ENCODE assay signal across 9 cellular contexts in the genomic region with DNA sequence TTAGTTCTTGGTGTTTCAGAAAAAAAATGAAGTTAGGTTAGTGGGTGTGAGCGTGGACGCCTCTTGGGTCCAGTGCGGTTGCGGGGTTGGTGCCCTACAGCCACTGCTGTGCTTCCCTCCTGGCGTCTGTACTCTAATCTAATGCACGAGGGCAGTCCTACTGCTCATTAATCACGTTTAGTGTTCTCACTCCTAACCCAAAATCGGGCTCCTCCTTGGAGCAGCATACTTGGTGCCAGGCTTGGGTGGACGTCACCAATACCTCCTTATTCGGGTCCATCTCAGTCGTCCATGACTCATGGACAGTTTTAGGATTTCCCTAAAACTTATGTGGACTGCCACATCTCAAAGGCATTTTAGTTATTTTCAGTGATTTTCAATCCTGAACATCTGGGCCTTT. TPM values are rescaled to one million over a fixed set of nuclear protein-coding genes. Genes with fewer than 3 reads are reported as not detected.
DNase-seq lines count a peak whose midpoint lies in the region; ATAC-seq and TF ChIP-seq lines count a peak whose summit lies in the region.
"Had no signal": no experiment of that assay in that cellular context is flagged by ENCODE, and none has a peak within 500 bp of the region (broad histone marks: within the 10 kb centered on the region; RNA-seq: fewer than 3 reads in every experiment).

No MANE protein-coding gene starts in this region.

- no peak for TF ChIP-seq EP300 in transverse colon (IDR thresholded peaks at IDR 0.05; ENCODE audit: low read depth)

- 93 to 98% methylated on average over 11 of the region's 11 CpGs for WGBS in mesodermal cell (ENCODE audit: insufficient coverage in 2 of 2), 2 experiments
- WGBS in transverse colon (ENCODE audit: low coverage in 1 of 2), 2 donors: 87 to 88% methylated on average over 7 to 11 of the region's 11 CpGs

- no peak for TF ChIP-seq CTCF in chondrocyte (IDR thresholded peaks at IDR 0.05)
- no peak for TF ChIP-seq CTCF in transverse colon (IDR thresholded peaks at IDR 0.05)

- no peaks in the 10 kb centered on the region for H3K27me3 Mint-ChIP-seq in chondrocyte (ENCODE audit: low read depth)
- peaks cover 2% of the 10 kb centered on the region for H3K27me3 Mint-ChIP-seq in activated naive CD8-positive, alpha-beta T cell treated with anti-CD3 and anti-CD28 coated beads, Interleukin-2, amount 50 U/mL, for 24 hours

- H3K9me3 ChIP-seq in mesodermal cell (ENCODE audit: control insufficient read depth, low read length): no peaks in the 10 kb centered on the region
- H3K9me3 ChIP-seq in transverse colon: no peaks in the 10 kb centered on the region

- in situ Hi-C loops in transverse colon (cut with MboI; ENCODE audit: low pct_ligation_motif_present in 1 of 4, low pct_unique_long_range_greater_than_20kb in 1 of 4, low sequenced_read_pairs in 3 of 4): no loop called here

- H3K4me3 Mint-ChIP-seq in chondrocyte (ENCODE audit: unreplicated experiment): peak overlapping the region; percentile 59
- H3K4me3 Mint-ChIP-seq in activated naive CD8-positive, alpha-beta T cell treated with anti-CD3 and anti-CD28 coated beads, Interleukin-2, amount 50 U/mL, for 24 hours: no peak overlapping the region

- TF ChIP-seq POLR2A in transverse colon (IDR thresholded peaks at IDR 0.05): no peak

- H3K4me3 ChIP-seq in mesodermal cell (ENCODE audit: extremely low read depth, insufficient read depth, low read length, poor library complexity, severe bottlenecking): no peak overlapping the region
- H3K4me3 ChIP-seq in transverse colon: no peak overlapping the region

- intact Hi-C loops in transverse colon (cut with DNase I; ENCODE audit: low total_unique reads): no loop called here

- H3K4me1 ChIP-seq in mesodermal cell (ENCODE audit: control insufficient read depth, insufficient read depth, low read length, poor library complexity, severe bottlenecking): peaks cover 79% of the 10 kb centered on the region
- peaks cover 11 to 80% (median 54%) of the 10 kb centered on the region in 4 donors for H3K4me1 ChIP-seq in transverse colon

- peak overlapping the region; percentile 97 for H3K27ac Mint-ChIP-seq in chondrocyte (ENCODE audit: unreplicated experiment)
- H3K27ac Mint-ChIP-seq in activated naive CD8-positive, alpha-beta T cell treated with anti-CD3 and anti-CD28 coated beads, Interleukin-2, amount 50 U/mL, for 24 hours: no peak overlapping the region

- no peaks in the 10 kb centered on the region for H3K9me3 Mint-ChIP-seq in chondrocyte (ENCODE audit: low read depth)
- H3K9me3 Mint-ChIP-seq in activated naive CD8-positive, alpha-beta T cell treated with anti-CD3 and anti-CD28 coated beads, Interleukin-2, amount 50 U/mL, for 24 hours: no peaks in the 10 kb centered on the region

- no peaks in the 10 kb centered on the region for H3K36me3 Mint-ChIP-seq in chondrocyte (ENCODE audit: low read depth)
- H3K36me3 Mint-ChIP-seq in activated naive CD8-positive, alpha-beta T cell treated with anti-CD3 and anti-CD28 coated beads, Interleukin-2, amount 50 U/mL, for 24 hours (ENCODE audit: low read depth): no peaks in the 10 kb centered on the region

- no peaks in the 10 kb centered on the region for H3K27me3 ChIP-seq in transverse colon

- DNase-seq in LHCN-M2 (ENCODE audit: low read depth) (peak; percentile 58), chondrocyte (ENCODE audit: low spot score) (no peak), transverse colon (no peak), NCI-H1694 treated with DMSO at 0.1 percent for 48 hours (lab: John Stamatoyannopoulos, UW) (no peak)
- no peak for DNase-seq in activated naive CD8-positive, alpha-beta T cell treated with anti-CD3 and anti-CD28 coated beads, Interleukin-2, amount 50 U/mL, for 24 hours
- DNase-seq in effector CD4-positive, alpha-beta T cell: no peak
- DNase-seq: DMS79, T-helper 2 cell had no signal

- H3K4me1 Mint-ChIP-seq in chondrocyte (ENCODE audit: low read depth): peaks cover 96% of the 10 kb centered on the region
- H3K4me1 Mint-ChIP-seq in activated naive CD8-positive, alpha-beta T cell treated with anti-CD3 and anti-CD28 coated beads, Interleukin-2, amount 50 U/mL, for 24 hours: no peaks in the 10 kb centered on the region

- H3K27ac ChIP-seq in mesodermal cell (ENCODE audit: low read depth, low read length, severe bottlenecking): peak overlapping the region; percentile 26
- H3K27ac ChIP-seq in transverse colon: peak overlapping the region; percentile 76 to 85 (median 84)

- no peaks in the 10 kb centered on the region for H3K36me3 ChIP-seq in mesodermal cell (ENCODE audit: control insufficient read depth, insufficient read depth, low read length)
- H3K36me3 ChIP-seq in transverse colon: no peaks in the 10 kb centered on the region

- ATAC-seq in activated naive CD8-positive, alpha-beta T cell treated with anti-CD3 and anti-CD28 coated beads, Interleukin-2, amount 50 U/mL, for 24 hours: no peak

RNA-seq across cellular contexts. Expression of a gene that starts 41.6 kb away (rescaled TPM):
- 168 and 195 TPM in 2 replicates for total RNA-seq in LHCN-M2 (2014; rRNA removed)
- 99.4 TPM for polyA plus RNA-seq in LHCN-M2 (2012)
- total RNA-seq in chondrocyte: 200 to 271 TPM (median 217 TPM) in 3 replicates
- 49.7 TPM for polyA plus RNA-seq in mesodermal cell (2013, experiment 1 of 2)
- 42.9 TPM for polyA plus RNA-seq in mesodermal cell (2013, experiment 2 of 2)
- total RNA-seq in transverse colon: 100 to 1,000 TPM; 186 to 388 (median 285) TPM
